Comparison of ENCODE assay signal across 15 cellular contexts in the genomic region with DNA sequence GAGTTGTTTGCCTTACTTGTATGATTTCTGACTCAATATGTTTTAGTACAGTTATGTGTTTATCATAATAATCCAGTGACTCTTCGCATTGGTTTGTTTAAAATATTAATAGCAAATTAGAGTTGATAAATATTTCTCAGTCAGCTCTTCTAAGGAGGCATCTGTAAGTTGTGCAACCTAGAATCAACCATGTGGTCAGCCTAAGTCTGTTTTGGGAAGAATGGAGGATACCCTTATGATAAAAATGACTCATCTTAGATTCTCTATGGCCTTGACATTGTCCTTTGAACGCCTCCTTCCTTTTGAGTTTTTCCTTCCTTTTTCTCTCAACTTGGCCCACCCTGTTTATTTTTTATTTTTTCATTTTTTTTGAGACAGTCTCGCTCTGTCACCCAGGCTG.
"Had no signal": no experiment of that assay in that cellular context is flagged by ENCODE, and none has a peak within 500 bp of the region (broad histone marks: within the 10 kb centered on the region; RNA-seq: fewer than 3 reads in every experiment).

No MANE protein-coding gene starts in this region.

- H3K27me3 ChIP-seq: right atrium auricular region, tibial nerve had no signal

- H3K4me3 ChIP-seq: mucosa of descending colon, right atrium auricular region, tibial nerve had no signal

- H3K9me3 Mint-ChIP-seq: activated naive CD4-positive, alpha-beta T cell treated with anti-CD3 and anti-CD28 coated beads, Interleukin-2, amount 10 ng/mL, durations not matched to agents 7 days and 5 days; activated T-helper 17 cell treated with anti-CD3 and anti-CD28 coated beads, Interleukin-2, amount 50 U/mL, for 72 hours; central memory CD8-positive, alpha-beta T cell; naive thymus-derived CD8-positive, alpha-beta T cell had no signal

- H3K27me3 Mint-ChIP-seq: activated CD4-positive, alpha-beta T cell treated with anti-CD3 and anti-CD28 coated beads for 36 hours; activated naive CD4-positive, alpha-beta T cell treated with anti-CD3 and anti-CD28 coated beads, Interleukin-2, amount 10 ng/mL, durations not matched to agents 7 days and 5 days; activated T-helper 17 cell treated with anti-CD3 and anti-CD28 coated beads, Interleukin-2, amount 50 U/mL, for 72 hours; central memory CD8-positive, alpha-beta T cell; naive thymus-derived CD8-positive, alpha-beta T cell had no signal

- DNase-seq: activated CD4-positive, alpha-beta T cell treated with anti-CD3 and anti-CD28 coated beads for 36 hours; activated CD8-positive, alpha-beta memory T cell treated with anti-CD3 and anti-CD28 coated beads, Interleukin-2, amount 50 U/mL, for 48 hours; activated CD8-positive, alpha-beta T cell treated with anti-CD3 and anti-CD28 coated beads, Interleukin-2, amount 10 ng/mL, durations not matched to agents 7 days and 5 days; activated naive CD4-positive, alpha-beta T cell treated with anti-CD3 and anti-CD28 coated beads, Interleukin-2, amount 10 ng/mL, durations not matched to agents 7 days and 5 days; dermis blood vessel endothelial cell; islet precursor cell; mucosa of descending colon; naive thymus-derived CD8-positive, alpha-beta T cell; small intestine had no signal

- H3K27ac Mint-ChIP-seq: activated CD4-positive, alpha-beta T cell treated with anti-CD3 and anti-CD28 coated beads for 36 hours; activated CD8-positive, alpha-beta T cell treated with anti-CD3 and anti-CD28 coated beads, Interleukin-2, amount 10 ng/mL, durations not matched to agents 7 days and 5 days; activated T-helper 17 cell treated with anti-CD3 and anti-CD28 coated beads, Interleukin-2, amount 50 U/mL, for 72 hours had no signal

- H3K27ac ChIP-seq: right atrium auricular region, tibial nerve, VCaP had no signal

- H3K9me3 ChIP-seq: mucosa of descending colon, right atrium auricular region, tibial nerve had no signal

- ATAC-seq: activated CD4-positive, alpha-beta T cell treated with anti-CD3 and anti-CD28 coated beads for 36 hours; activated CD8-positive, alpha-beta T cell treated with anti-CD3 and anti-CD28 coated beads, Interleukin-2, amount 10 ng/mL, durations not matched to agents 7 days and 5 days; activated T-helper 17 cell treated with anti-CD3 and anti-CD28 coated beads, Interleukin-2, amount 50 U/mL, for 72 hours; left lobe of liver; mucosa of descending colon; naive thymus-derived CD8-positive, alpha-beta T cell had no signal

- H3K4me1 ChIP-seq: right atrium auricular region, tibial nerve had no signal

- FAIRE-seq: small intestine had no signal

- H3K4me1 Mint-ChIP-seq: activated CD4-positive, alpha-beta T cell treated with anti-CD3 and anti-CD28 coated beads for 36 hours; activated naive CD4-positive, alpha-beta T cell treated with anti-CD3 and anti-CD28 coated beads, Interleukin-2, amount 10 ng/mL, durations not matched to agents 7 days and 5 days; activated T-helper 17 cell treated with anti-CD3 and anti-CD28 coated beads, Interleukin-2, amount 50 U/mL, for 72 hours; central memory CD8-positive, alpha-beta T cell; naive thymus-derived CD8-positive, alpha-beta T cell had no signal

- H3K4me3 Mint-ChIP-seq: activated CD4-positive, alpha-beta T cell treated with anti-CD3 and anti-CD28 coated beads for 36 hours; activated CD8-positive, alpha-beta T cell treated with anti-CD3 and anti-CD28 coated beads, Interleukin-2, amount 10 ng/mL, durations not matched to agents 7 days and 5 days; activated naive CD4-positive, alpha-beta T cell treated with anti-CD3 and anti-CD28 coated beads, Interleukin-2, amount 10 ng/mL, durations not matched to agents 7 days and 5 days; activated T-helper 17 cell treated with anti-CD3 and anti-CD28 coated beads, Interleukin-2, amount 50 U/mL, for 72 hours; central memory CD8-positive, alpha-beta T cell; naive thymus-derived CD8-positive, alpha-beta T cell had no signal
